8 cellular contexts compared by ENCODE assay signal in the genomic region with DNA sequence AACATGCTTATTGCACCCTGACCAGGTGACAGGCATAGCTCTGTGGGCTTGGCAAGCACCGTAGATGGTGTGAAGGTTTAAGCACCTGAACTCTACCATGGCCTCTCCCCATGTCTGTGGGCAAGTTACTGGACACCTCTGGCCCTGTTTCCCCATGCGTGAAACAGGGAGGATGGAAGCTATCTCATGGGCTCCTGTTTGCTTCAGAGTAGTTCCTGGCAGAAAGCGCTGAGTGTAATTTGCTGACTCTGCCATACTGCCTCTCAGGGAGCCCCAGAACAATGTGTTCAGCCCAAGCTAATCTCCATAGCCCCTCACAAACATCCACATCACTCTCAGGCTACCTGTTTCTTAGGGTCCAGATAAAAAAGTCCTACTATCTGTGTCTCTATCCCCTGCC. TPM values are rescaled to one million over a fixed set of nuclear protein-coding genes. Genes with fewer than 3 reads are reported as not detected.
DNase-seq lines count a peak whose midpoint lies in the region; ATAC-seq, FAIRE-seq and TF ChIP-seq lines count a peak whose summit lies in the region.

No MANE protein-coding gene starts in this region.

- peaks cover 47 to 65% (median 56%) of the 10 kb centered on the region in 11 experiments for H4K20me1 ChIP-seq in BLaER1 treated with 17β-estradiol and CSF1 and Interleukin-3, amounts not matched to agents 10 nM and 100 nM
- H4K20me1 ChIP-seq in KMS-11 (ENCODE audit: insufficient read depth), result no peaks in the 10 kb centered on the region
- H4K20me1 ChIP-seq in K562 (replicated peaks; ENCODE audit: control insufficient read depth, insufficient read depth, low read length), result no peaks in the 10 kb centered on the region; the same call in 1 of the 2 replicates
- peaks cover 20% of the 10 kb centered on the region for H4K20me1 ChIP-seq in neural cell (ENCODE audit: insufficient read depth)

- CTCF ChIA-PET in K562 (lab: Yijun Ruan, JAX; ENCODE audit: low intra/inter-chr PET ratio), result interaction anchor here (0.5 to 1.3 kb wide), 4 partner anchors 248 to 877 kb away, joined by 3 to 8 read pairs (median 4); no protein-coding TSS in a partner anchor

- H2AFZ ChIP-seq in KMS-11 (ENCODE audit: low read depth), result no peak overlapping the region
- H2AFZ ChIP-seq in K562 (ENCODE audit: low read depth, low read length), result no peak overlapping the region
- no peak overlapping the region for H2AFZ ChIP-seq in neural cell (ENCODE audit: low read depth, low read length)

- H3K9me3 ChIP-seq in BLaER1 treated with 17β-estradiol and CSF1 and Interleukin-3, amounts not matched to agents 10 nM and 100 nM (replicated peaks in 1 of 11), result no peaks in the 10 kb centered on the region
- H3K9me3 ChIP-seq in K562 (replicated peaks; ENCODE audit: control insufficient read depth, insufficient read depth, low read depth, low read length), result no peaks in the 10 kb centered on the region
- no peaks in the 10 kb centered on the region for H3K9me3 ChIP-seq in neural cell (ENCODE audit: low read length)

- intact Hi-C loops in K562 (cut with micrococcal nuclease), result loop anchor here (1.0 to 10.0 kb wide), 4 partner anchors 55 to 249 kb away; partner anchors contain the start of gene APOBEC3C

- peak overlapping the region; percentile 91 to 99 (median 97) for H3K4me2 ChIP-seq in BLaER1 treated with 17β-estradiol and CSF1 and Interleukin-3, amounts not matched to agents 10 nM and 100 nM
- H3K4me2 ChIP-seq in KMS-11 (peak overlapping the region; percentile 22; the same call in 1 of the 2 replicates), K562 (ENCODE audit: insufficient read depth, low read length) (no peak overlapping the region), neural cell (ENCODE audit: low read length) (no peak overlapping the region)

- ATAC-seq in K562 (no peak), HG02642 (IDR thresholded peaks at IDR 0.05; ENCODE audit: poor library complexity, unreplicated experiment) (no peak)

- H3K79me2 ChIP-seq in KMS-11 (ENCODE audit: insufficient read depth, low read depth) (peaks cover 12% of the 10 kb centered on the region), K562 (ENCODE audit: control insufficient read depth, insufficient read depth, low read length) (peaks cover 29% of the 10 kb centered on the region), neural cell (replicated peaks; ENCODE audit: insufficient read depth, low read length) (peaks cover 25% of the 10 kb centered on the region)

- no peak for TF ChIP-seq EP300 in K562 (IDR thresholded peaks at IDR 0.05; ENCODE audit: low read length)
- TF ChIP-seq EP300 in neural cell (conservative IDR thresholded peaks at IDR 0.05; ENCODE audit: poor library complexity, severe bottlenecking), result no peak

- peak overlapping the region in 10 of 11 experiments; percentile 11 to 91 (median 50); a peak in 16 of 22 replicates for H3K27ac ChIP-seq in BLaER1 treated with 17β-estradiol and CSF1 and Interleukin-3, amounts not matched to agents 10 nM and 100 nM
- H3K27ac ChIP-seq in KMS-11 (no peak overlapping the region), K562 (ENCODE audit: extremely low read depth, low read depth, low read length) (no peak overlapping the region), neural cell (ENCODE audit: low read length) (no peak overlapping the region)

- H3K9ac ChIP-seq in BLaER1 treated with 17β-estradiol and CSF1 and Interleukin-3, amounts not matched to agents 10 nM and 100 nM, result peak overlapping the region; percentile 36 to 94 (median 89)
- H3K9ac ChIP-seq in KMS-11, result no peak overlapping the region
- H3K9ac ChIP-seq in K562 (ENCODE audit: insufficient read depth in 1 of 2, low read depth in 2 of 2, low read length in 2 of 2), result no peak overlapping the region; a peak in 1 of 4 replicates
- peak overlapping the region; percentile 20 for H3K9ac ChIP-seq in neural cell (ENCODE audit: low read length)

- H3K9me1 ChIP-seq in K562 (ENCODE audit: control insufficient read depth, insufficient read depth, low read length), result no peaks in the 10 kb centered on the region

- POLR2A ChIA-PET in K562 (lab: Yijun Ruan, JAX), result interaction anchor here (0.8 to 1.6 kb wide), 5 partner anchors 11 to 448 kb away, joined by 3 to 5 read pairs (median 3); partner anchors contain the start of gene NPTXR

- TF ChIP-seq CTCF in KMS-11 (conservative IDR thresholded peaks at IDR 0.05; ENCODE audit: low read depth, low read length) (no peak), K562 (IDR thresholded peaks at IDR 0.05 in 2 of 3, conservative IDR thresholded peaks at IDR 0.05 in 1 of 3; ENCODE audit: insufficient read depth in 2 of 3, low read depth in 1 of 3, low read length in 3 of 3) (no peak), neural cell (IDR thresholded peaks at IDR 0.05; ENCODE audit: poor library complexity, severe bottlenecking) (no peak)

- H3K9me2 ChIP-seq in neural cell (ENCODE audit: insufficient read depth, low read length), result no peaks in the 10 kb centered on the region

- no peak for DNase-seq in K562 (ENCODE audit: extremely low read depth in 1 of 4, low spot score in 3 of 4)
- DNase-seq in NCI-H2081 (lab: John Stamatoyannopoulos, UW), result no peak
- DNase-seq in NCI-H526 treated with DMSO at 0.1 percent for 48 hours (lab: John Stamatoyannopoulos, UW), result no peak
- no peak for DNase-seq in LoVo (ENCODE audit: low spot score)

- 69% methylated on average over 3 of the region's 3 CpGs for WGBS in K562 (ENCODE audit: insufficient coverage, low coverage, missing lambda C conversion rate)

- H3K36me3 ChIP-seq in BLaER1 treated with 17β-estradiol and CSF1 and Interleukin-3, amounts not matched to agents 10 nM and 100 nM, result peaks cover 43 to 52% (median 50%) of the 10 kb centered on the region in 11 experiments
- H3K36me3 ChIP-seq in KMS-11 (ENCODE audit: insufficient read depth), result no peaks in the 10 kb centered on the region
- peaks cover 49% of the 10 kb centered on the region; the same call in 2 of the 3 replicates for H3K36me3 ChIP-seq in K562 (ENCODE audit: control insufficient read depth, insufficient read depth, low read length)
- no peaks in the 10 kb centered on the region for H3K36me3 ChIP-seq in neural cell (ENCODE audit: insufficient read depth, low read length)

- FAIRE-seq in K562 (lab: Jason Lieb, UNC), result no peak

- TF ChIP-seq RAD21 in K562 (CRISPR knock-in tag; conservative IDR thresholded peaks at IDR 0.05 in 1 of 2, IDR thresholded peaks at IDR 0.05 in 1 of 2), result no peak
- no peak for TF ChIP-seq RAD21 in neural cell (conservative IDR thresholded peaks at IDR 0.05)

- H3F3A ChIP-seq in neural cell (ENCODE audit: insufficient read depth, low read length, poor library complexity, severe bottlenecking), result no peaks in the 10 kb centered on the region

- BruUV-seq in K562 (replicated peaks; lab: Mats Ljungman, UMichigan), result no TSS peak

- H3K4me1 ChIP-seq in BLaER1 treated with 17β-estradiol and CSF1 and Interleukin-3, amounts not matched to agents 10 nM and 100 nM, result peaks cover 49 to 71% (median 62%) of the 10 kb centered on the region in 10 experiments
- H3K4me1 ChIP-seq in KMS-11 (ENCODE audit: low read depth, poor library complexity, severe bottlenecking), result peaks cover 40% of the 10 kb centered on the region
- H3K4me1 ChIP-seq in K562 (replicated peaks in 1 of 2; ENCODE audit: control insufficient read depth in 2 of 2, insufficient read depth in 2 of 2, low read length in 2 of 2), result peaks cover 13 to 36% of the 10 kb centered on the region in 2 experiments

- TF ChIP-seq POLR2A in K562 (conservative IDR thresholded peaks at IDR 0.05), result no peak

- in situ Hi-C loops in K562 (cut with MboI), result no loop called here

- H3K27me3 ChIP-seq in BLaER1 treated with 17β-estradiol and CSF1 and Interleukin-3, amounts not matched to agents 10 nM and 100 nM, result peaks cover 0 to 12% (median 4%) of the 10 kb centered on the region in 11 experiments; a peak in 7 of 22 replicates
- H3K27me3 ChIP-seq in KMS-11 (ENCODE audit: insufficient read depth, low read depth) (no peaks in the 10 kb centered on the region), K562 (ENCODE audit: control insufficient read depth in 2 of 2, insufficient read depth in 2 of 2, low read length in 2 of 2) (peaks cover 0 to under 1% of the 10 kb centered on the region in 2 experiments; a peak in 1 of 5 replicates), neural cell (ENCODE audit: insufficient read depth, low read depth, low read length) (no peaks in the 10 kb centered on the region)

- peak overlapping the region in 9 of 10 experiments; percentile 29 to 88 (median 79); a peak in 16 of 20 replicates for H3K4me3 ChIP-seq in BLaER1 treated with 17β-estradiol and CSF1 and Interleukin-3, amounts not matched to agents 10 nM and 100 nM
- H3K4me3 ChIP-seq in KMS-11 (IDR thresholded peaks at IDR 0.05; ENCODE audit: insufficient read depth, low read depth, low read length) (no peak overlapping the region), K562 (no peak overlapping the region), neural cell (ENCODE audit: low read length) (peak overlapping the region; percentile 94)

RNA-seq across cellular contexts. Expression of gene CBX6, which starts 2.4 kb away (rescaled TPM):
- total RNA-seq in K562 (2011; cell fraction: chromatin; rRNA removed; ENCODE audit: low replicate concordance), result 20.8 and 48.0 TPM in 2 replicates
- total RNA-seq in K562 (2011; cell fraction: nucleolus; rRNA removed), result 32.9 and 39.0 TPM in 2 replicates
- total RNA-seq in K562 (2011; cell fraction: nucleoplasm; rRNA removed), result 29.8 and 36.5 TPM in 2 replicates
- total RNA-seq in K562 (2014; rRNA removed), result 14.6 and 18.4 TPM in 2 replicates
- total RNA-seq in K562 (2014; rRNA removed; fragmentation: Illumina TruSeq; extraction: Trizol), result 7.4 and 8.0 TPM in 2 replicates
- 10.7 and 11.2 TPM in 2 replicates for total RNA-seq in K562 (2015; rRNA removed; fragmentation: Illumina TruSeq; extraction: Trizol)
- 29.4 and 31.6 TPM in 2 replicates for total RNA-seq in K562 (2021)
- polyA plus RNA-seq in K562 (2011; rRNA removed), result 3.3 TPM in 2 replicates
- 2.4 and 7.2 TPM in 2 replicates for polyA plus RNA-seq in K562 (2011; cell fraction: cytosol; rRNA removed)
- 12.5 and 31.3 TPM in 2 replicates for polyA plus RNA-seq in K562 (2011; cell fraction: nucleus; rRNA removed)
- polyA plus RNA-seq in K562 (2012), result 6.6 and 8.2 TPM in 2 replicates
- 7.2 and 10.0 TPM in 2 replicates for polyA plus RNA-seq in K562 (2014; fragmentation: Illumina TruSeq; extraction: Trizol)
- 1 to 10 TPM in 1 of 2 experiments, under 1 TPM in 1; 0.75 to 1.2 TPM for polyA plus RNA-seq in K562 (2014; fragmentation: Nextera tagmentation; extraction: Ambion mirVana)
- 8.0 and 9.0 TPM in 2 replicates for polyA plus RNA-seq in K562 (2014; rRNA removed)
- 6.9 and 8.8 TPM in 2 replicates for polyA minus RNA-seq in K562 (2011; rRNA and poly(A)+ RNA removed)
- 12.9 and 18.3 TPM in 2 replicates for polyA minus RNA-seq in K562 (2011; cell fraction: cytosol; rRNA and poly(A)+ RNA removed)
- polyA minus RNA-seq in K562 (2011; cell fraction: nucleus; rRNA and poly(A)+ RNA removed), result 24.7 and 27.6 TPM in 2 replicates
- 13.0 and 16.3 TPM in 2 replicates for polyA plus RNA-seq in neural cell
- 47.7 and 52.8 TPM in 2 replicates for polyA minus RNA-seq in neural cell

RNA-seq across cellular contexts. Expression of gene NPTXR, which starts 25.8 kb away (rescaled TPM):
- total RNA-seq in K562 (2011; cell fraction: chromatin; rRNA removed; ENCODE audit: low replicate concordance), result 1.3 and 3.0 TPM in 2 replicates
- total RNA-seq in K562 (2011; cell fraction: nucleolus; rRNA removed), result 3.0 and 3.3 TPM in 2 replicates
- total RNA-seq in K562 (2011; cell fraction: nucleoplasm; rRNA removed), result 2.9 and 4.0 TPM in 2 replicates
- total RNA-seq in K562 (2014; rRNA removed) (1.0 and 1.1 TPM in 2 replicates), K562 (2014; rRNA removed; fragmentation: Illumina TruSeq; extraction: Trizol) (0.51 and 0.54 TPM in 2 replicates), K562 (2015; rRNA removed; fragmentation: Illumina TruSeq; extraction: Trizol) (0.65 and 0.72 TPM in 2 replicates), K562 (2021) (3.0 and 3.1 TPM in 2 replicates)
- polyA plus RNA-seq in K562 (2011; rRNA removed) (1.8 and 3.3 TPM in 2 replicates), K562 (2014; fragmentation: Illumina TruSeq; extraction: Trizol) (2.3 and 2.6 TPM in 2 replicates), K562 (2014; fragmentation: Nextera tagmentation; extraction: Ambion mirVana) (under 1 TPM; 0.01 to 0.10 TPM), K562 (2014; rRNA removed) (1.5 and 1.7 TPM in 2 replicates), neural cell (17.0 and 19.3 TPM in 2 replicates)
- polyA plus RNA-seq in K562 (2011; cell fraction: cytosol; rRNA removed), result 2.5 and 2.8 TPM in 2 replicates
- 2.1 and 2.8 TPM in 2 replicates for polyA plus RNA-seq in K562 (2011; cell fraction: nucleus; rRNA removed)
- polyA plus RNA-seq in K562 (2012), result 1.7 and 3.2 TPM in 2 replicates
- polyA minus RNA-seq in K562 (2011; rRNA and poly(A)+ RNA removed), result 1.9 and 2.7 TPM in 2 replicates
- polyA minus RNA-seq in K562 (2011; cell fraction: cytosol; rRNA and poly(A)+ RNA removed), result 2.6 and 4.7 TPM in 2 replicates
- polyA minus RNA-seq in K562 (2011; cell fraction: nucleus; rRNA and poly(A)+ RNA removed), result 0.94 and 1.00 TPM in 2 replicates
- 32.4 and 33.8 TPM in 2 replicates for polyA minus RNA-seq in neural cell

Comparison
In these comparisons a context has a peak if more than half of its experiments do, and no peak if none do; other contexts are left out.
1. H3K27ac ChIP-seq: peak in BLaER1 treated with 17β-estradiol and CSF1 and Interleukin-3, amounts not matched to agents 10 nM and 100 nM (10 of 11); none in KMS-11 (single experiment), K562 (single experiment) and neural cell (single experiment).
2. H3K4me2 ChIP-seq: peak in BLaER1 treated with 17β-estradiol and CSF1 and Interleukin-3, amounts not matched to agents 10 nM and 100 nM (11 of 11) and KMS-11 (single experiment); none in K562 (single experiment) and neural cell (single experiment).
3. H3K4me3 ChIP-seq: peak in BLaER1 treated with 17β-estradiol and CSF1 and Interleukin-3, amounts not matched to agents 10 nM and 100 nM (9 of 10) and neural cell (single experiment); none in KMS-11 (single experiment) and K562 (single experiment).
4. H3K9ac ChIP-seq: peak in BLaER1 treated with 17β-estradiol and CSF1 and Interleukin-3, amounts not matched to agents 10 nM and 100 nM (11 of 11) and neural cell (single experiment); none in KMS-11 (single experiment) and K562 (0 of 2).